In the genomic region with DNA sequence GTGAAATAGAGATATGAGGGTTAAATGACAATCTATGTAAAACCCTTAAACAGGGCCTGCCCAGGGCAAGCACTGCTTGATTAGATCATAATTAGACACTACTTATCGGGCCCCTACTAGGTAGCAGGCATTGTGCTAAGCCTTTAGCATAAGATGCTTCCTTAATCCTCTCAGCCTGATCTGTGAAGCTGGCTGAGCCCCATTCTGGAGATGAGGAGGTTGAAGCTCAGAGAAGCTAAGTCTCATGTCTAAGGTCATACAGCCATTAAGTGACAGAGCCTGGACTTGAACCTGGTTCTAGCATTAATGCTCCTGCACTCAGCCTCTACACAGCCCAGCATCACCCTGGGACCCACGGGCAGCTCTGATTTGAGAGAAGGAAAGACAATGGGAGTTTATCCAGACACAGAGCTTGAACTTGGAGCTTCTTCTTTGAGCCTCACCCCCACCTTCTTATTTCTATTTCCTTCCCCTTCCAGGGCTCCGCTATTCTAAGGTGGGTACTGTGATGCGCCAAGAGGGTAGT, we compare ENCODE assay signal across 14 cellular contexts. TPM values are rescaled to one million over a fixed set of nuclear protein-coding genes. Genes with fewer than 3 reads are reported as not detected.
DNase-seq lines count a peak whose midpoint lies in the region; ATAC-seq and TF ChIP-seq lines count a peak whose summit lies in the region.
"Had no signal": no experiment of that assay in that cellular context is flagged by ENCODE, and none has a peak within 500 bp of the region (broad histone marks: within the 10 kb centered on the region; RNA-seq: fewer than 3 reads in every experiment).

No MANE protein-coding gene starts in this region.

- peaks cover 84% of the 10 kb centered on the region for H3K27me3 ChIP-seq in CD4-positive, alpha-beta T cell (ENCODE audit: control insufficient read depth, insufficient read depth, low read length)
- H3K27me3 ChIP-seq in HUES64 (ENCODE audit: insufficient read depth, low read length) (peaks cover 59% of the 10 kb centered on the region), dorsolateral prefrontal cortex (peaks cover 0 to 12% (median 0%) of the 10 kb centered on the region in 45 donors)

- peaks cover 28% of the 10 kb centered on the region for H3K4me1 Mint-ChIP-seq in CD4-positive, alpha-beta T cell (ENCODE audit: low read depth)
- H3K4me1 Mint-ChIP-seq in natural killer cell treated with Interleukin-12 subunit alpha and Interleukin-12 subunit beta and Interleukin-15 and Interleukin-18, amount 100 ng/mL, for 72 hours (ENCODE audit: low read depth in 2 of 2): peaks cover 4 to 8% of the 10 kb centered on the region in 2 donors
- H3K4me1 Mint-ChIP-seq in activated CD4-positive, alpha-beta memory T cell treated with anti-CD3 and anti-CD28 coated beads, Interleukin-2, amount 10 ng/mL, durations not matched to agents 7 days and 5 days: peaks cover 11% of the 10 kb centered on the region

- no peak for TF ChIP-seq CTCF in CD4-positive, alpha-beta T cell (IDR thresholded peaks at IDR 0.05)
- no peak for TF ChIP-seq CTCF in dorsolateral prefrontal cortex (IDR thresholded peaks at IDR 0.05 in 54 of 56, conservative IDR thresholded peaks at IDR 0.05 in 2 of 56; ENCODE audit: low read depth in 1 of 56, partially characterized antibody in 56 of 56)

- H3K36me3 ChIP-seq in HUES64 (ENCODE audit: insufficient read depth, low read length): peaks cover 5% of the 10 kb centered on the region; the same call in 1 of the 2 replicates

- 31% methylated on average over 3 of the region's 4 CpGs for WGBS in HUES64

- peaks cover 88% of the 10 kb centered on the region for H3K27me3 Mint-ChIP-seq in CD4-positive, alpha-beta T cell
- H3K27me3 Mint-ChIP-seq in natural killer cell treated with Interleukin-12 subunit alpha and Interleukin-12 subunit beta and Interleukin-15 and Interleukin-18, amount 100 ng/mL, for 72 hours: peaks cover 58 to 66% of the 10 kb centered on the region in 2 donors
- H3K27me3 Mint-ChIP-seq in activated CD4-positive, alpha-beta memory T cell treated with anti-CD3 and anti-CD28 coated beads, Interleukin-2, amount 10 ng/mL, durations not matched to agents 7 days and 5 days: peaks cover 80% of the 10 kb centered on the region

- H3K4me3 ChIP-seq in HUES64 (ENCODE audit: low read length) (peak overlapping the region; percentile 55), dorsolateral prefrontal cortex (peak overlapping the region in 55 of 59 donors; percentile 56 to 80 (median 69))

- peak overlapping the region; percentile 55 for H3K4me3 Mint-ChIP-seq in CD4-positive, alpha-beta T cell
- no peak overlapping the region for H3K4me3 Mint-ChIP-seq in natural killer cell treated with Interleukin-12 subunit alpha and Interleukin-12 subunit beta and Interleukin-15 and Interleukin-18, amount 100 ng/mL, for 72 hours
- no peak overlapping the region for H3K4me3 Mint-ChIP-seq in activated CD4-positive, alpha-beta memory T cell treated with anti-CD3 and anti-CD28 coated beads, Interleukin-2, amount 10 ng/mL, durations not matched to agents 7 days and 5 days

- H3K9me3 ChIP-seq in CD4-positive, alpha-beta T cell (ENCODE audit: control insufficient read depth, low read length): no peaks in the 10 kb centered on the region
- no peaks in the 10 kb centered on the region for H3K9me3 ChIP-seq in HUES64 (ENCODE audit: insufficient read depth, low read depth, low read length)

- no peak overlapping the region for H3K27ac ChIP-seq in CD4-positive, alpha-beta T cell (ENCODE audit: low read depth, low read length)
- H3K27ac ChIP-seq in HUES64 (ENCODE audit: low read depth, low read length): no peak overlapping the region; the same call in 1 of the 2 replicates
- peak overlapping the region in 58 of 59 donors; percentile 5 to 93 (median 84) for H3K27ac ChIP-seq in dorsolateral prefrontal cortex

- POLR2A ChIA-PET in CD4-positive, alpha-beta T cell (lab: Charles Lee): interaction anchor here (0.7 kb wide), 1 partner anchor 404 kb away, joined by 3 read pairs; no protein-coding TSS in a partner anchor
- POLR2A ChIA-PET in activated CD4-positive, alpha-beta memory T cell treated with anti-CD3 and anti-CD28 coated beads, Interleukin-2, amount 10 ng/mL, durations not matched to agents 7 days and 5 days (lab: Charles Lee): interaction anchor here (1.5 kb wide), 1 partner anchor 18 kb away, joined by 3 read pairs; no protein-coding TSS in a partner anchor

- intact Hi-C loops in CD4-positive, alpha-beta T cell (cut with DNase I, micrococcal nuclease): no loop called here
- intact Hi-C loops in dorsolateral prefrontal cortex (cut with DNase I): no loop called here

- CTCF ChIA-PET in CD4-positive, alpha-beta T cell (lab: Charles Lee): no interaction called here
- CTCF ChIA-PET in activated CD4-positive, alpha-beta memory T cell treated with anti-CD3 and anti-CD28 coated beads, Interleukin-2, amount 10 ng/mL, durations not matched to agents 7 days and 5 days (lab: Charles Lee): interaction anchor here (1.0 to 3.1 kb wide), 5 partner anchors 8 to 70 kb away, joined by 3 to 9 read pairs (median 4); no protein-coding TSS in a partner anchor

- in situ Hi-C loops in KBM-7 (cut with MboI; ENCODE audit: low pct_unique_long_range_greater_than_20kb, low sequenced_read_pairs): no loop called here

- H3K9me3 Mint-ChIP-seq in CD4-positive, alpha-beta T cell: no peaks in the 10 kb centered on the region
- H3K9me3 Mint-ChIP-seq in natural killer cell treated with Interleukin-12 subunit alpha and Interleukin-12 subunit beta and Interleukin-15 and Interleukin-18, amount 100 ng/mL, for 72 hours: no peaks in the 10 kb centered on the region
- H3K9me3 Mint-ChIP-seq in activated CD4-positive, alpha-beta memory T cell treated with anti-CD3 and anti-CD28 coated beads, Interleukin-2, amount 10 ng/mL, durations not matched to agents 7 days and 5 days: no peaks in the 10 kb centered on the region
- H3K9me3 Mint-ChIP-seq: immature natural killer cell had no signal

- H3K9ac ChIP-seq in HUES64 (ENCODE audit: low read depth, low read length): no peak overlapping the region

- H3K36me3 Mint-ChIP-seq in CD4-positive, alpha-beta T cell (ENCODE audit: low read depth): no peaks in the 10 kb centered on the region
- H3K36me3 Mint-ChIP-seq in natural killer cell treated with Interleukin-12 subunit alpha and Interleukin-12 subunit beta and Interleukin-15 and Interleukin-18, amount 100 ng/mL, for 72 hours: no peaks in the 10 kb centered on the region
- H3K36me3 Mint-ChIP-seq in activated CD4-positive, alpha-beta memory T cell treated with anti-CD3 and anti-CD28 coated beads, Interleukin-2, amount 10 ng/mL, durations not matched to agents 7 days and 5 days (ENCODE audit: low read depth): no peaks in the 10 kb centered on the region
- H3K36me3 Mint-ChIP-seq: immature natural killer cell had no signal

- ATAC-seq in CD4-positive, alpha-beta T cell (ENCODE audit: poor library complexity): no peak
- no peak for ATAC-seq in natural killer cell treated with Interleukin-12 subunit alpha and Interleukin-12 subunit beta and Interleukin-15 and Interleukin-18, amount 100 ng/mL, for 72 hours
- ATAC-seq in GM18870 (IDR thresholded peaks at IDR 0.05; ENCODE audit: unreplicated experiment): no peak

- DNase-seq in CD4-positive, alpha-beta T cell: no peak
- DNase-seq in dorsolateral prefrontal cortex: no peak
- peak; percentile 26 for DNase-seq in natural killer cell treated with Interleukin-12 subunit alpha and Interleukin-12 subunit beta and Interleukin-15 and Interleukin-18, amount 100 ng/mL, for 72 hours (ENCODE audit: low spot score)
- no peak for DNase-seq in activated CD4-positive, alpha-beta memory T cell treated with anti-CD3 and anti-CD28 coated beads, Interleukin-2, amount 10 ng/mL, durations not matched to agents 7 days and 5 days
- DNase-seq in KBM-7: no peak
- no peak for DNase-seq in NCI-H748 (lab: John Stamatoyannopoulos, UW; ENCODE audit: unreplicated experiment)
- DNase-seq: activated CD4-positive, alpha-beta T cell treated with anti-CD3 and anti-CD28 coated beads for 1 hour; amniotic stem cell; immature natural killer cell had no signal

- peaks cover 49% of the 10 kb centered on the region for H3K4me1 ChIP-seq in HUES64 (ENCODE audit: insufficient read depth, low read length)

- no peak overlapping the region for H3K27ac Mint-ChIP-seq in CD4-positive, alpha-beta T cell
- H3K27ac Mint-ChIP-seq in natural killer cell treated with Interleukin-12 subunit alpha and Interleukin-12 subunit beta and Interleukin-15 and Interleukin-18, amount 100 ng/mL, for 72 hours: no peak overlapping the region
- H3K27ac Mint-ChIP-seq in activated CD4-positive, alpha-beta memory T cell treated with anti-CD3 and anti-CD28 coated beads, Interleukin-2, amount 10 ng/mL, durations not matched to agents 7 days and 5 days: no peak overlapping the region
- H3K27ac Mint-ChIP-seq: immature natural killer cell had no signal

RNA-seq across cellular contexts. Expression of gene ZDHHC22, which starts 0.8 kb away (rescaled TPM):
- total RNA-seq in CD4-positive, alpha-beta T cell: not detected
- 19.1 TPM for polyA plus RNA-seq in HUES64 (2013, experiment 1 of 2)
- 16.3 TPM for polyA plus RNA-seq in HUES64 (2013, experiment 2 of 2)
- 100 to 1,000 TPM in 1 of 120 experiments, 10 to 100 TPM in 119; 19.6 to 100 (median 62.4) TPM for total RNA-seq in dorsolateral prefrontal cortex
- not detected for total RNA-seq in natural killer cell treated with Interleukin-12 subunit alpha and Interleukin-12 subunit beta and Interleukin-15 and Interleukin-18, amount 100 ng/mL, for 72 hours
- not detected for total RNA-seq in activated CD4-positive, alpha-beta memory T cell treated with anti-CD3 and anti-CD28 coated beads, Interleukin-2, amount 10 ng/mL, durations not matched to agents 7 days and 5 days
- total RNA-seq: dermis microvascular lymphatic vessel endothelial cell, HT-29, mesenteric fat pad had no signal
- polyA plus RNA-seq: immature natural killer cell had no signal

RNA-seq across cellular contexts. Expression of gene TMEM63C, which starts 39.2 kb away (rescaled TPM):
- under 1 TPM; 0.58 to 0.89 TPM for total RNA-seq in CD4-positive, alpha-beta T cell
- 1.6 TPM for polyA plus RNA-seq in HUES64 (2013, experiment 1 of 2)
- polyA plus RNA-seq in HUES64 (2013, experiment 2 of 2): 2.4 TPM
- 100 to 1,000 TPM in 1 of 120 experiments, 10 to 100 TPM in 119; 19.9 to 103 (median 62.0) TPM for total RNA-seq in dorsolateral prefrontal cortex
- total RNA-seq in natural killer cell treated with Interleukin-12 subunit alpha and Interleukin-12 subunit beta and Interleukin-15 and Interleukin-18, amount 100 ng/mL, for 72 hours: under 1 TPM; 0.12 to 0.84 TPM
- 1 to 10 TPM; 1.5 to 1.9 TPM for total RNA-seq in activated CD4-positive, alpha-beta memory T cell treated with anti-CD3 and anti-CD28 coated beads, Interleukin-2, amount 10 ng/mL, durations not matched to agents 7 days and 5 days

RNA-seq across cellular contexts. Expression of gene CIPC, which starts 44.3 kb away (rescaled TPM):
- 10 to 100 TPM in 1 of 2 experiments, 1 to 10 TPM in 1; 8.2 to 10.7 TPM for total RNA-seq in CD4-positive, alpha-beta T cell
- 17.7 TPM for polyA plus RNA-seq in HUES64 (2013, experiment 1 of 2)
- polyA plus RNA-seq in HUES64 (2013, experiment 2 of 2): 16.9 TPM
- 100 to 1,000 TPM in 30 of 120 experiments, 10 to 100 TPM in 90; 63.6 to 149 (median 93.0) TPM for total RNA-seq in dorsolateral prefrontal cortex
- 10 to 100 TPM; 11.8 to 19.6 TPM for total RNA-seq in natural killer cell treated with Interleukin-12 subunit alpha and Interleukin-12 subunit beta and Interleukin-15 and Interleukin-18, amount 100 ng/mL, for 72 hours
- total RNA-seq in activated CD4-positive, alpha-beta memory T cell treated with anti-CD3 and anti-CD28 coated beads, Interleukin-2, amount 10 ng/mL, durations not matched to agents 7 days and 5 days: 10 to 100 TPM in 1 of 2 experiments, 1 to 10 TPM in 1; 9.6 to 12.8 TPM

Comparison
In these comparisons a context has a peak if more than half of its experiments do, and no peak if none do; other contexts are left out.
1. H3K27ac ChIP-seq: peak in dorsolateral prefrontal cortex (58 of 59); none in CD4-positive, alpha-beta T cell (single experiment) and HUES64 (single experiment).
2. RNA of gene ZDHHC22, which starts 0.8 kb away (total RNA-seq): 19.6 to 100 TPM in dorsolateral prefrontal cortex; not detected in natural killer cell treated with Interleukin-12 subunit alpha and Interleukin-12 subunit beta and Interleukin-15 and Interleukin-18, amount 100 ng/mL, for 72 hours, not detected in CD4-positive, alpha-beta T cell and not detected in activated CD4-positive, alpha-beta memory T cell treated with anti-CD3 and anti-CD28 coated beads, Interleukin-2, amount 10 ng/mL, durations not matched to agents 7 days and 5 days; every median in the first group is over 10 times any median in the second.
3. RNA of gene TMEM63C, which starts 39.2 kb away (total RNA-seq): 19.9 to 103 TPM in dorsolateral prefrontal cortex; 1.5 to 1.9 TPM in activated CD4-positive, alpha-beta memory T cell treated with anti-CD3 and anti-CD28 coated beads, Interleukin-2, amount 10 ng/mL, durations not matched to agents 7 days and 5 days, 0.58 to 0.89 TPM in CD4-positive, alpha-beta T cell and 0.12 to 0.84 TPM in natural killer cell treated with Interleukin-12 subunit alpha and Interleukin-12 subunit beta and Interleukin-15 and Interleukin-18, amount 100 ng/mL, for 72 hours; every median in the first group is over 4 times any median in the second.